ENCODE assay signal across 16 cellular contexts in the genomic region with DNA sequence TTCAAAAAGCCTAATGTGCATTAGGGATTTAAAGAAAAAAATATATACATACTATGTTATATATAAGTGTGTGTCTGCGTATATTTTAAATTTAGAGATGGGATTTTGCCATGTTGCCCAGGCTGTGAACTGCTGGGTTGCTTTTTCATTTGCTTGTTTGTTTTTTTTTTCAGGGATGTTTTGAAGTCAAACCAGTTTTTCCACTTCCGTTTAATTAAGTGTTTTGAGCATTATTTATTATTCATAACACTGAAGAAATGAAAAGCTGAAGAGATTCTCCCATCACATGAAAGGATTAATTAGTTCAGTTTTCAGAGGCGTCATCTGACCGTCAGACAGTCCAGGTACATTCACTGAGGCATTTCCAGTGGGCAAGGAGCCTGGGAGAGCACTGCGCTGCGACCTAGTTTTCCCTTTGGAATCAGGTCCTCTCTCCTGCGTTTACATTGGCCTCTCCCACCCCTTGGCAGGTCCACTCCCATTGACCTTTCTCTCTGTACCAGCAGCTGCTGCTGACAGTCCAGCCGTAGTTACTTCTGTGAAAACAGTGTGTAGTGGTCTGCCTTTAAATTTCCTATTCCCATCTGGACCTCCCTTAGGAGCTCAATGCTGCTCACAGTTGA. TPM values are rescaled to one million over a fixed set of nuclear protein-coding genes. Genes with fewer than 3 reads are reported as not detected.
DNase-seq lines count a peak whose midpoint lies in the region; ATAC-seq and TF ChIP-seq lines count a peak whose summit lies in the region.
"Had no signal": no experiment of that assay in that cellular context is flagged by ENCODE, and none has a peak within 500 bp of the region (broad histone marks: within the 10 kb centered on the region; RNA-seq: fewer than 3 reads in every experiment).

No MANE protein-coding gene starts in this region.

- no peak overlapping the region for H3K27ac Mint-ChIP-seq in MCF 10A (ENCODE audit: low read depth, unreplicated experiment)
- H3K27ac Mint-ChIP-seq: brain, endodermal cell, memory B cell had no signal

- POLR2A ChIA-PET in MCF 10A (lab: Yijun Ruan, JAX): interaction anchor here (1.0 to 2.3 kb wide), 7 partner anchors 9 to 77 kb away, joined by 3 to 8 read pairs (median 4); no protein-coding TSS in a partner anchor

- H3K9ac ChIP-seq in GM23248: no peak overlapping the region

- no peaks in the 10 kb centered on the region for H3F3A ChIP-seq in GM23248 (ENCODE audit: insufficient read depth)

- peak; percentile 72 for ATAC-seq in upper lobe of right lung

- no TSS peak for BruUV-seq in MCF 10A (replicated peaks; lab: Mats Ljungman, UMichigan)

- H3K36me3 Mint-ChIP-seq in MCF 10A (ENCODE audit: insufficient read depth, unreplicated experiment): peaks cover 7% of the 10 kb centered on the region

- no peaks in the 10 kb centered on the region for H4K20me1 ChIP-seq in GM23248 (ENCODE audit: insufficient read depth)

- peaks cover 19% of the 10 kb centered on the region for H3K4me1 Mint-ChIP-seq in MCF 10A (ENCODE audit: insufficient read depth, unreplicated experiment)

- no peaks in the 10 kb centered on the region for H3K27me3 Mint-ChIP-seq in MCF 10A (ENCODE audit: insufficient read depth, unreplicated experiment)
- H3K27me3 Mint-ChIP-seq: brain, memory B cell had no signal

- no peak overlapping the region for H2AFZ ChIP-seq in GM23248

- H3K27ac ChIP-seq in breast epithelium: peak overlapping the region; percentile 65
- peak overlapping the region; percentile 36; the same call in 1 of the 2 replicates for H3K27ac ChIP-seq in VCaP
- H3K27ac ChIP-seq in upper lobe of right lung: no peak overlapping the region
- H3K27ac ChIP-seq in GM23248: no peak overlapping the region
- H3K27ac ChIP-seq: SJSA1, thoracic aorta had no signal

- intact Hi-C loops in breast epithelium (cut with DNase I; ENCODE audit: low total_unique reads) (no loop called here), MCF 10A (cut with micrococcal nuclease) (no loop called here), upper lobe of right lung (cut with DNase I) (no loop called here)

- H3K4me1 ChIP-seq in breast epithelium: no peaks in the 10 kb centered on the region
- H3K4me1 ChIP-seq in upper lobe of right lung: no peaks in the 10 kb centered on the region
- H3K4me1 ChIP-seq in GM23248 (ENCODE audit: insufficient read depth): no peaks in the 10 kb centered on the region
- H3K4me1 ChIP-seq: SJSA1 had no signal

- TF ChIP-seq CTCF in breast epithelium (IDR thresholded peaks at IDR 0.05) (no peak), MCF 10A (IDR thresholded peaks at IDR 0.05; ENCODE audit: unreplicated experiment) (no peak), VCaP (conservative IDR thresholded peaks at IDR 0.05) (no peak), upper lobe of right lung (IDR thresholded peaks at IDR 0.05) (no peak)

- no peak overlapping the region for H3K4me3 Mint-ChIP-seq in MCF 10A (ENCODE audit: unreplicated experiment)
- H3K4me3 Mint-ChIP-seq: brain, endodermal cell, memory B cell had no signal

- H3K9me3 ChIP-seq in breast epithelium: no peaks in the 10 kb centered on the region
- no peaks in the 10 kb centered on the region for H3K9me3 ChIP-seq in upper lobe of right lung
- no peaks in the 10 kb centered on the region for H3K9me3 ChIP-seq in GM23248 (ENCODE audit: low read depth)
- H3K9me3 ChIP-seq: SJSA1, thoracic aorta had no signal

- H3K4me2 ChIP-seq in GM23248 (ENCODE audit: unreplicated experiment): no peak overlapping the region

- no peak for TF ChIP-seq POLR2A in breast epithelium (IDR thresholded peaks at IDR 0.05)

- H3K27me3 ChIP-seq in breast epithelium (no peaks in the 10 kb centered on the region), upper lobe of right lung (no peaks in the 10 kb centered on the region), GM23248 (replicated peaks; ENCODE audit: insufficient read depth) (no peaks in the 10 kb centered on the region)
- H3K27me3 ChIP-seq: SJSA1 had no signal

- no peak for DNase-seq in breast epithelium (ENCODE audit: low spot score in 2 of 2)
- DNase-seq in MCF 10A (ENCODE audit: unreplicated experiment): no peak
- peak; percentile 67 for DNase-seq in left kidney (ENCODE audit: low read depth, low spot score)
- no peak for DNase-seq in upper lobe of right lung
- no peak for DNase-seq in HUDEP-2 (lab: John Stamatoyannopoulos, UW; ENCODE audit: unreplicated experiment in 76 of 76)
- DNase-seq in activated effector memory CD4-positive, alpha-beta T cell treated with Interleukin-2 at 50 U/mL for 16 hours: no peak
- no peak for DNase-seq in GM23248
- DNase-seq: endodermal cell; NCI-H1092 treated with DMSO at 0.1 percent for 48 hours; NCI-H69; stimulated activated CD4-positive, alpha-beta T cell treated with anti-CD3 and anti-CD28 coated beads, Interleukin-15, amount 100 ng/mL, for 24 hours had no signal

- H3K79me2 ChIP-seq in GM23248 (ENCODE audit: insufficient read depth): no peaks in the 10 kb centered on the region

- H3K9me3 Mint-ChIP-seq in MCF 10A (ENCODE audit: unreplicated experiment): no peaks in the 10 kb centered on the region
- H3K9me3 Mint-ChIP-seq: brain, endodermal cell had no signal

- in situ Hi-C loops in GM23248 (cut with MboI): no loop called here

- H3K9me2 ChIP-seq in GM23248 (ENCODE audit: insufficient read depth): no peaks in the 10 kb centered on the region

- H3K4me3 ChIP-seq in breast epithelium (no peak overlapping the region), upper lobe of right lung (no peak overlapping the region), GM23248 (no peak overlapping the region)
- H3K4me3 ChIP-seq: SJSA1, thoracic aorta had no signal

- CTCF ChIA-PET in MCF 10A (lab: Yijun Ruan, JAX): interaction anchor here (1.0 kb wide), 1 partner anchor 51 kb away, joined by 6 read pairs; no protein-coding TSS in a partner anchor

- H3K36me3 ChIP-seq in breast epithelium (no peaks in the 10 kb centered on the region), upper lobe of right lung (no peaks in the 10 kb centered on the region), GM23248 (ENCODE audit: low read depth) (no peaks in the 10 kb centered on the region)
- H3K36me3 ChIP-seq: SJSA1, thoracic aorta had no signal

- WGBS in GM23248 (ENCODE audit: low coverage in 1 of 2, low lambda C conversion rate in 2 of 2, missing lambda C conversion rate in 2 of 2), 2 experiments: 69 to 74% methylated on average over 8 of the region's 8 CpGs

RNA-seq across cellular contexts. Expression of gene ARRDC3, which starts 26.0 kb away (rescaled TPM):
- total RNA-seq in breast epithelium (100 to 1,000 TPM in 2 of 3 donors, 10 to 100 TPM in 1; 75.5 to 261 (median 100) TPM), MCF 10A (2022) (35.5 and 41.6 TPM in 2 replicates), upper lobe of right lung (103 TPM)
- 61.2 and 70.6 TPM in 2 replicates for total RNA-seq in GM23248 (2014; rRNA removed; shearing (Covaris generic))
- 42.7 and 46.0 TPM in 2 replicates for polyA plus RNA-seq in GM23248 (2016; fragmentation: Nextera tagmentation; extraction: Ambion mirVana)

Comparison
In these comparisons a context has a peak if more than half of its experiments do, and no peak if none do; other contexts are left out.
1. H3K27ac ChIP-seq: peak in breast epithelium (2 of 2) and VCaP (single experiment); none in upper lobe of right lung (single experiment) and GM23248 (single experiment).